ENCODE assay signal across 1 cellular context in the genomic region with DNA sequence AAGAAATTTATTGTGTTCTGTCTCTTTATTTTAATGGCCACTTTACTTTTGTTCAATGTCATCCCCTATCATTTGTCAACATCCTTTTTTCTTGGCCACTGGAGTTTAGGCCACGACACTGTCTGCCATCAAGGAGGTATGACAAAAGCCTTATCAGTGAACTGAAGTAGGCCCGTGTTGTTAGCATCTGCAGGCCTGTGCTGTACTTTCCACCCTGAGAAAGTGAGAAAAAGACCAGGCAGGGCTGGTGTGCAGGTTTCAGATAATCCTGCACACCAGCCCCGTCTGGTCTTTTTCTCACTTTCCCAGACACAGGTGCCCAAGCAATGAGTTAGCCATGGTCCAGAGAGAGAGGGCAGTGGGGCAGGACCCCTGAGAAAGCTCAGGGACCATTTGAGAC.
TF ChIP-seq lines count a peak whose summit lies in the region.

No MANE protein-coding gene starts in this region.

TF ChIP-seq in SK-N-SH, 30 proteins besides CTCF, POLR2A, EP300 and RAD21 (continued from another document):
- no peak for TF ChIP-seq ZBTB33 (IDR thresholded peaks at IDR 0.05; ENCODE audit: borderline replicate concordance, low read depth)
- no peak for TF ChIP-seq NRF1 (IDR thresholded peaks at IDR 0.05; ENCODE audit: low read depth, low read length)
TF ChIP-seq in SK-N-SH: peak in this region for 0.
